Comparison of ENCODE assay signal across 22 cellular contexts in genomic region chr3:108079043-108079442, GRCh38. TPM values are rescaled to one million over a fixed set of nuclear protein-coding genes. Genes with fewer than 3 reads are reported as not detected.
A peak's percentile ranks its signal among the peaks of the same experiment; 100 is the strongest.
DNase-seq lines count a peak whose midpoint lies in the region; ATAC-seq, FAIRE-seq and TF ChIP-seq lines count a peak whose summit lies in the region.
"Had no signal": no experiment of that assay in that cellular context is flagged by ENCODE, and none has a peak within 500 bp of the region (broad histone marks: within the 10 kb centered on the region; RNA-seq: fewer than 3 reads in every experiment).

No MANE protein-coding gene starts in this region.

- ATAC-seq in activated CD8-positive, alpha-beta T cell treated with anti-CD3 and anti-CD28 coated beads for 36 hours: no peak
- ATAC-seq in activated CD8-positive, alpha-beta T cell treated with anti-CD3 and anti-CD28 coated beads, Interleukin-2, amount 10 ng/mL, durations not matched to agents 7 days and 5 days: no peak
- ATAC-seq in activated B cell treated with CpG ODN at 0.5 μM for 24 hours (ENCODE audit: low read depth): peak; percentile 21
- ATAC-seq in natural killer cell: peak in 1 of 3 donors; percentile 26
- ATAC-seq in upper lobe of left lung (ENCODE audit: low FRiP score in 2 of 2): no peak
- ATAC-seq in HG03520 (IDR thresholded peaks at IDR 0.05; ENCODE audit: unreplicated experiment): no peak
- ATAC-seq: SK-N-SH treated with all-trans-retinoic acid at 6 μM for 48 hours, WTC11 had no signal

- 76 to 85% methylated on average over 1 of the region's 1 CpG for WGBS in upper lobe of left lung, 2 donors

- H3K9me3 Mint-ChIP-seq in activated CD8-positive, alpha-beta T cell treated with anti-CD3 and anti-CD28 coated beads for 36 hours: no peaks in the 10 kb centered on the region
- H3K9me3 Mint-ChIP-seq in activated CD8-positive, alpha-beta T cell treated with anti-CD3 and anti-CD28 coated beads, Interleukin-2, amount 10 ng/mL, durations not matched to agents 7 days and 5 days (ENCODE audit: insufficient read depth): no peaks in the 10 kb centered on the region
- H3K9me3 Mint-ChIP-seq in activated B cell treated with CpG ODN at 0.5 μM for 24 hours: no peaks in the 10 kb centered on the region
- H3K9me3 Mint-ChIP-seq in natural killer cell: no peaks in the 10 kb centered on the region
- H3K9me3 Mint-ChIP-seq: activated T-helper 2 cell treated with anti-CD3 and anti-CD28 coated beads, Interferon-gamma antibody, Interleukin-2, Interleukin-4, amounts not matched to agents 10 μg/mL and 5 μg/mL and 100 μg/mL, durations not matched to agents 14 hours and 24 hours and 36 hours; WTC11 had no signal

- peak overlapping the region; percentile 53 for H3K27ac Mint-ChIP-seq in activated CD8-positive, alpha-beta T cell treated with anti-CD3 and anti-CD28 coated beads for 36 hours
- H3K27ac Mint-ChIP-seq in activated CD8-positive, alpha-beta T cell treated with anti-CD3 and anti-CD28 coated beads, Interleukin-2, amount 10 ng/mL, durations not matched to agents 7 days and 5 days: no peak overlapping the region
- H3K27ac Mint-ChIP-seq in activated B cell treated with CpG ODN at 0.5 μM for 24 hours: peak overlapping the region; percentile 3
- peak overlapping the region in 1 of 2 donors; percentile 90 for H3K27ac Mint-ChIP-seq in natural killer cell
- H3K27ac Mint-ChIP-seq: activated T-helper 2 cell treated with anti-CD3 and anti-CD28 coated beads, Interferon-gamma antibody, Interleukin-2, Interleukin-4, amounts not matched to agents 10 μg/mL and 5 μg/mL and 100 μg/mL, durations not matched to agents 14 hours and 24 hours and 36 hours; WTC11 had no signal

- no peak for DNase-seq in activated CD8-positive, alpha-beta T cell treated with anti-CD3 and anti-CD28 coated beads for 36 hours
- no peak for DNase-seq in activated CD8-positive, alpha-beta T cell treated with anti-CD3 and anti-CD28 coated beads, Interleukin-2, amount 10 ng/mL, durations not matched to agents 7 days and 5 days
- DNase-seq in D721Med (ENCODE audit: insufficient read length, low spot score) (no peak), activated B cell treated with CpG ODN at 0.5 μM for 24 hours (no peak), natural killer cell (no peak), NCI-H2029 (lab: John Stamatoyannopoulos, UW) (no peak), upper lobe of left lung (no peak)
- DNase-seq: cerebellar nuclear complex, EL, IMR-90, NCI-H1417, NCI-H2081 treated with DMSO at 0.1 percent for 48 hours, NCI-H345, NCI-H82, nucleus accumbens, T-helper 9 cell had no signal

- H3K4me1 Mint-ChIP-seq in activated CD8-positive, alpha-beta T cell treated with anti-CD3 and anti-CD28 coated beads for 36 hours (ENCODE audit: low read depth): peaks cover 79% of the 10 kb centered on the region
- peaks cover 56% of the 10 kb centered on the region for H3K4me1 Mint-ChIP-seq in activated CD8-positive, alpha-beta T cell treated with anti-CD3 and anti-CD28 coated beads, Interleukin-2, amount 10 ng/mL, durations not matched to agents 7 days and 5 days (ENCODE audit: low read depth)
- H3K4me1 Mint-ChIP-seq in activated B cell treated with CpG ODN at 0.5 μM for 24 hours (peaks cover 31% of the 10 kb centered on the region), natural killer cell (peaks cover 56 to 57% of the 10 kb centered on the region in 2 donors)
- H3K4me1 Mint-ChIP-seq: WTC11 had no signal

- H3K9me3 ChIP-seq in upper lobe of left lung: no peaks in the 10 kb centered on the region

- intact Hi-C loops in activated CD8-positive, alpha-beta T cell treated with anti-CD3 and anti-CD28 coated beads for 36 hours (cut with micrococcal nuclease): no loop called here
- intact Hi-C loops in activated B cell treated with CpG ODN at 0.5 μM for 24 hours (cut with micrococcal nuclease): loop anchor here (1.0 kb wide), 1 partner anchor 8 kb away; no protein-coding TSS in a partner anchor
- intact Hi-C loops in natural killer cell (cut with micrococcal nuclease): loop anchor here (10.0 kb wide), 1 partner anchor 46 kb away; no protein-coding TSS in a partner anchor

- H3K27ac ChIP-seq in upper lobe of left lung: no peak overlapping the region
- H3K27ac ChIP-seq: skin epidermis had no signal

- POLR2A ChIA-PET in activated CD8-positive, alpha-beta T cell treated with anti-CD3 and anti-CD28 coated beads for 36 hours (lab: Charles Lee): interaction anchor here (1.2 kb wide), 1 partner anchor 39 kb away, joined by 4 read pairs; no protein-coding TSS in a partner anchor
- POLR2A ChIA-PET in activated CD8-positive, alpha-beta T cell treated with anti-CD3 and anti-CD28 coated beads, Interleukin-2, amount 10 ng/mL, durations not matched to agents 7 days and 5 days (lab: Charles Lee): no interaction called here
- POLR2A ChIA-PET in activated B cell treated with CpG ODN at 0.5 μM for 24 hours (lab: Charles Lee): no interaction called here

- H3K27me3 ChIP-seq in upper lobe of left lung: no peaks in the 10 kb centered on the region

- CTCF ChIA-PET in activated CD8-positive, alpha-beta T cell treated with anti-CD3 and anti-CD28 coated beads for 36 hours (lab: Charles Lee): interaction anchor here (3.0 kb wide), 1 partner anchor 151 kb away, joined by 11 read pairs; no protein-coding TSS in a partner anchor
- CTCF ChIA-PET in activated CD8-positive, alpha-beta T cell treated with anti-CD3 and anti-CD28 coated beads, Interleukin-2, amount 10 ng/mL, durations not matched to agents 7 days and 5 days (lab: Charles Lee): interaction anchor here (2.0 kb wide), 1 partner anchor 18 kb away, joined by 5 read pairs; no protein-coding TSS in a partner anchor
- CTCF ChIA-PET in activated B cell treated with CpG ODN at 0.5 μM for 24 hours (lab: Charles Lee): no interaction called here

- peak; percentile 71 for FAIRE-seq in D721Med (lab: Jason Lieb, UNC)

- TF ChIP-seq CTCF in activated CD8-positive, alpha-beta T cell treated with anti-CD3 and anti-CD28 coated beads for 36 hours (IDR thresholded peaks at IDR 0.05): no peak
- TF ChIP-seq CTCF in D721Med (IDR thresholded peaks at IDR 0.05; ENCODE audit: insufficient read depth, missing control alignments) (no peak), activated B cell treated with CpG ODN at 0.5 μM for 24 hours (IDR thresholded peaks at IDR 0.05) (no peak), natural killer cell (IDR thresholded peaks at IDR 0.05) (no peak), upper lobe of left lung (IDR thresholded peaks at IDR 0.05) (no peak)

- TF ChIP-seq POLR2A in upper lobe of left lung (IDR thresholded peaks at IDR 0.05): no peak

- no peak for TF ChIP-seq EP300 in upper lobe of left lung (IDR thresholded peaks at IDR 0.05)

- no peaks in the 10 kb centered on the region for H3K27me3 Mint-ChIP-seq in activated CD8-positive, alpha-beta T cell treated with anti-CD3 and anti-CD28 coated beads for 36 hours
- no peaks in the 10 kb centered on the region for H3K27me3 Mint-ChIP-seq in activated CD8-positive, alpha-beta T cell treated with anti-CD3 and anti-CD28 coated beads, Interleukin-2, amount 10 ng/mL, durations not matched to agents 7 days and 5 days (ENCODE audit: low read depth)
- H3K27me3 Mint-ChIP-seq in activated B cell treated with CpG ODN at 0.5 μM for 24 hours: no peaks in the 10 kb centered on the region
- no peaks in the 10 kb centered on the region for H3K27me3 Mint-ChIP-seq in natural killer cell (ENCODE audit: low read depth in 2 of 2)

- peaks cover 0 to 27% (median 0%) of the 10 kb centered on the region in 4 donors for H3K36me3 ChIP-seq in upper lobe of left lung

- peaks cover 54% of the 10 kb centered on the region for H3K36me3 Mint-ChIP-seq in activated CD8-positive, alpha-beta T cell treated with anti-CD3 and anti-CD28 coated beads for 36 hours (ENCODE audit: low read depth)
- H3K36me3 Mint-ChIP-seq in activated CD8-positive, alpha-beta T cell treated with anti-CD3 and anti-CD28 coated beads, Interleukin-2, amount 10 ng/mL, durations not matched to agents 7 days and 5 days (ENCODE audit: low read depth): peaks cover 56% of the 10 kb centered on the region
- H3K36me3 Mint-ChIP-seq in activated B cell treated with CpG ODN at 0.5 μM for 24 hours (ENCODE audit: low read depth) (peaks cover 71% of the 10 kb centered on the region), natural killer cell (peaks cover 17% of the 10 kb centered on the region)
- H3K36me3 Mint-ChIP-seq: WTC11 had no signal

- no peak overlapping the region for H3K4me3 Mint-ChIP-seq in activated CD8-positive, alpha-beta T cell treated with anti-CD3 and anti-CD28 coated beads for 36 hours
- H3K4me3 Mint-ChIP-seq in activated CD8-positive, alpha-beta T cell treated with anti-CD3 and anti-CD28 coated beads, Interleukin-2, amount 10 ng/mL, durations not matched to agents 7 days and 5 days: no peak overlapping the region
- H3K4me3 Mint-ChIP-seq in activated B cell treated with CpG ODN at 0.5 μM for 24 hours: no peak overlapping the region
- peak overlapping the region; percentile 55 for H3K4me3 Mint-ChIP-seq in natural killer cell
- H3K4me3 Mint-ChIP-seq: WTC11 had no signal

- no peak overlapping the region for H3K4me3 ChIP-seq in upper lobe of left lung
- H3K4me3 ChIP-seq: lung, skin epidermis had no signal

- peaks cover 6 to 22% (median 9%) of the 10 kb centered on the region in 4 donors for H3K4me1 ChIP-seq in upper lobe of left lung

RNA-seq across cellular contexts. Expression of gene CD47, which starts 11.8 kb away (rescaled TPM):
- total RNA-seq in activated CD8-positive, alpha-beta T cell treated with anti-CD3 and anti-CD28 coated beads for 36 hours: 10 to 100 TPM; 88.7 to 91.6 TPM
- total RNA-seq in activated CD8-positive, alpha-beta T cell treated with anti-CD3 and anti-CD28 coated beads, Interleukin-2, amount 10 ng/mL, durations not matched to agents 7 days and 5 days: 100 to 1,000 TPM; 136 to 137 TPM
- total RNA-seq in activated B cell treated with CpG ODN at 0.5 μM for 24 hours: 158 and 184 TPM in 2 replicates
- 100 to 1,000 TPM; 226 to 236 (median 233) TPM for total RNA-seq in natural killer cell
- 100 to 1,000 TPM in 4 of 6 donors, 10 to 100 TPM in 2; 79.6 to 352 (median 229) TPM for total RNA-seq in upper lobe of left lung
